Comparison of ENCODE assay signal across 16 cellular contexts in genomic region chr2:18924905-18925691, GRCh38.
DNase-seq lines count a peak whose midpoint lies in the region; ATAC-seq lines count a peak whose summit lies in the region.
"Had no signal": no experiment of that assay in that cellular context is flagged by ENCODE, and none has a peak within 500 bp of the region (broad histone marks: within the 10 kb centered on the region; RNA-seq: fewer than 3 reads in every experiment).

No MANE protein-coding gene starts in this region.

- peak; percentile 84 for DNase-seq in ELR (ENCODE audit: low read depth)
- DNase-seq in SJCRH30 = peak; percentile 19 to 40
- DNase-seq in fibroblast of peridontal ligament (ENCODE audit: extremely low read depth) = peak; percentile 94
- peak; percentile 85 for DNase-seq in renal cortical epithelial cell (ENCODE audit: low read depth)
- no peak for DNase-seq in occipital lobe (lab: John Stamatoyannopoulos, UW)
- no peak for DNase-seq in activated CD4-positive, alpha-beta T cell treated with anti-CD3 and anti-CD28 coated beads, Interleukin-2, amount 50 U/mL, for 48 hours
- DNase-seq: activated CD4-positive, alpha-beta T cell treated with anti-CD3 and anti-CD28 coated beads for 36 hours; activated T-cell treated with anti-CD3 and anti-CD28 coated beads, Interleukin-2, amount 50 U/mL, for 4 hours; adrenal gland; H7; heart left ventricle; left ventricle myocardium inferior; MV-4-11; NCI-H2171 had no signal

- no peaks in the 10 kb centered on the region for H3K9me3 ChIP-seq in SJCRH30 (replicated peaks)
- H3K9me3 ChIP-seq: adrenal gland, left ventricle myocardium inferior had no signal

- H3K27ac ChIP-seq in SJCRH30 = peak overlapping the region; percentile 14; the same call in 1 of the 2 replicates
- H3K27ac ChIP-seq: adrenal gland, heart left ventricle, left ventricle myocardium inferior had no signal

- H3K4me3 ChIP-seq in SJCRH30 = no peak overlapping the region
- H3K4me3 ChIP-seq: adrenal gland, heart left ventricle, left ventricle myocardium inferior had no signal

- ATAC-seq in GM18520 (IDR thresholded peaks at IDR 0.05; ENCODE audit: unreplicated experiment) = no peak
- ATAC-seq in GM21390 (IDR thresholded peaks at IDR 0.05; ENCODE audit: unreplicated experiment) = no peak
- ATAC-seq: activated CD4-positive, alpha-beta T cell treated with anti-CD3 and anti-CD28 coated beads for 36 hours; activated T-cell treated with anti-CD3 and anti-CD28 coated beads, Interleukin-2, amount 50 U/mL, for 4 hours; heart left ventricle had no signal

- H3K4me1 ChIP-seq in SJCRH30 = peaks cover 22% of the 10 kb centered on the region
- H3K4me1 ChIP-seq: adrenal gland had no signal

- H3K27me3 ChIP-seq in SJCRH30 = no peaks in the 10 kb centered on the region
- H3K27me3 ChIP-seq: adrenal gland, heart left ventricle had no signal

- no peaks in the 10 kb centered on the region for H3K36me3 ChIP-seq in SJCRH30
- H3K36me3 ChIP-seq: adrenal gland, heart left ventricle, left ventricle myocardium inferior had no signal

Comparison
In these comparisons a context has a peak if more than half of its experiments do, and no peak if none do; other contexts are left out.
1. DNase-seq: peak in ELR (single experiment), SJCRH30 (2 of 2), fibroblast of peridontal ligament (single experiment) and renal cortical epithelial cell (single experiment); none in occipital lobe (single experiment) and activated CD4-positive, alpha-beta T cell treated with anti-CD3 and anti-CD28 coated beads, Interleukin-2, amount 50 U/mL, for 48 hours (0 of 2).